2 cellular contexts compared by ENCODE assay signal in the genomic region with DNA sequence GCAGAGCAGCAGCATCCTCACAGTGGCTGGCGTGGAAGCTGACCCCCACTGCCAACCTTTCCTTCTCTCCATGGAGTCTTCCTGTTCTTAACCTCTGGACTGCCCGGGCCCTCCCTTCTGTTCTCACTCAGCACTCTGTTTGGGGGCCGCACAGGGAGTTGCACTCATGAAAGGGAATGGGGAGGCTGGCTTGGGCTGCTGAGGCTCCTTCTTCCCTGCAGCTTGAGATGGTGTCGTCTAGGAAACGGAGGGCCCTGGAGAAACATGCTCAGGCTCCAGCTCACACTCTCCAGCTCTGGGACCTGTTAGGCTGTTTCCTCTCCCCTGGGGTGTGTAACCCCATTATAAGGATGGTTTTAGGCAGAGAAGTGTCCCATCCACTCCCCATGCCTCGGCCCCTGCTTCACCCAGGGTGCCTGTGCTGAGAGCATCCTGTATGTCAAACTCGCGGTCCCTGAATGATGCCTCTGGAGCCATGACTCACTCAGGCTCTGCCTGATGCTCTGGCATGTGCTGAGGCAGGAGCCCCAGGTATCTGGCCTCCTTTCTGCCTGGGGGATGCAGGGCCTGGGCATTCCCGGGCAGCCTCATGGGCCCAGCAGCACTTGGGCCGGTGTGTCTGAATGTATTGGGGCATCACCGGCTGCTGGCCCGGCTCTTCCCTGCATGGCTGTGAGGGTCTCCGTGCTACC.
TF ChIP-seq lines count a peak whose summit lies in the region.

No MANE protein-coding gene starts in this region.

TF ChIP-seq in SK-N-SH treated with all-trans-retinoic acid at 6 μM for 48 hours, 23 proteins besides CTCF, POLR2A, EP300 and RAD21 (continued from another document):
- TF ChIP-seq PPARA (CRISPR knock-in tag; IDR thresholded peaks at IDR 0.05; ENCODE audit: borderline replicate concordance) (no peak), GLIS3 (CRISPR knock-in tag; IDR thresholded peaks at IDR 0.05) (no peak), ZFP30 (CRISPR knock-in tag; IDR thresholded peaks at IDR 0.05) (no peak), TOX (CRISPR knock-in tag; IDR thresholded peaks at IDR 0.05; ENCODE audit: borderline replicate concordance) (no peak), RARB (CRISPR knock-in tag; IDR thresholded peaks at IDR 0.05) (no peak), OSR1 (CRISPR knock-in tag; IDR thresholded peaks at IDR 0.05) (no peak), ESRRG (CRISPR knock-in tag; IDR thresholded peaks at IDR 0.05) (no peak), SNAI2 (CRISPR knock-in tag; IDR thresholded peaks at IDR 0.05) (no peak), ZC3H10 (CRISPR knock-in tag; IDR thresholded peaks at IDR 0.05) (no peak), TCF4 (CRISPR knock-in tag; IDR thresholded peaks at IDR 0.05; ENCODE audit: borderline replicate concordance) (no peak), ZNF565 (CRISPR knock-in tag; conservative IDR thresholded peaks at IDR 0.05; ENCODE audit: low read depth) (no peak), ISL1 (CRISPR knock-in tag; IDR thresholded peaks at IDR 0.05) (no peak)
- TF ChIP-seq, protein P1, sequence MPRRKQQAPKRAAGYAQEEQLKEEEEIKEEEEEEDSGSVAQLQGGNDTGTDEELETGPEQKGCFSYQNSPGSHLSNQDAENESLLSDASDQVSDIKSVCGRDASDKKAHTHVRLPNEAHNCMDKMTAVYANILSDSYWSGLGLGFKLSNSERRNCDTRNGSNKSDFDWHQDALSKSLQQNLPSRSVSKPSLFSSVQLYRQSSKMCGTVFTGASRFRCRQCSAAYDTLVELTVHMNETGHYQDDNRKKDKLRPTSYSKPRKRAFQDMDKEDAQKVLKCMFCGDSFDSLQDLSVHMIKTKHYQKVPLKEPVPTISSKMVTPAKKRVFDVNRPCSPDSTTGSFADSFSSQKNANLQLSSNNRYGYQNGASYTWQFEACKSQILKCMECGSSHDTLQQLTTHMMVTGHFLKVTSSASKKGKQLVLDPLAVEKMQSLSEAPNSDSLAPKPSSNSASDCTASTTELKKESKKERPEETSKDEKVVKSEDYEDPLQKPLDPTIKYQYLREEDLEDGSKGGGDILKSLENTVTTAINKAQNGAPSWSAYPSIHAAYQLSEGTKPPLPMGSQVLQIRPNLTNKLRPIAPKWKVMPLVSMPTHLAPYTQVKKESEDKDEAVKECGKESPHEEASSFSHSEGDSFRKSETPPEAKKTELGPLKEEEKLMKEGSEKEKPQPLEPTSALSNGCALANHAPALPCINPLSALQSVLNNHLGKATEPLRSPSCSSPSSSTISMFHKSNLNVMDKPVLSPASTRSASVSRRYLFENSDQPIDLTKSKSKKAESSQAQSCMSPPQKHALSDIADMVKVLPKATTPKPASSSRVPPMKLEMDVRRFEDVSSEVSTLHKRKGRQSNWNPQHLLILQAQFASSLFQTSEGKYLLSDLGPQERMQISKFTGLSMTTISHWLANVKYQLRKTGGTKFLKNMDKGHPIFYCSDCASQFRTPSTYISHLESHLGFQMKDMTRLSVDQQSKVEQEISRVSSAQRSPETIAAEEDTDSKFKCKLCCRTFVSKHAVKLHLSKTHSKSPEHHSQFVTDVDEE (CRISPR knock-in tag; IDR thresholded peaks at IDR 0.05): no peak

TF ChIP-seq in SK-N-SH, 30 proteins besides CTCF, POLR2A, EP300 and RAD21 (continued from another document):
- TF ChIP-seq, protein P2, sequence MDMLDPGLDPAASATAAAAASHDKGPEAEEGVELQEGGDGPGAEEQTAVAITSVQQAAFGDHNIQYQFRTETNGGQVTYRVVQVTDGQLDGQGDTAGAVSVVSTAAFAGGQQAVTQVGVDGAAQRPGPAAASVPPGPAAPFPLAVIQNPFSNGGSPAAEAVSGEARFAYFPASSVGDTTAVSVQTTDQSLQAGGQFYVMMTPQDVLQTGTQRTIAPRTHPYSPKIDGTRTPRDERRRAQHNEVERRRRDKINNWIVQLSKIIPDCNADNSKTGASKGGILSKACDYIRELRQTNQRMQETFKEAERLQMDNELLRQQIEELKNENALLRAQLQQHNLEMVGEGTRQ (IDR thresholded peaks at IDR 0.05; ENCODE audit: borderline replicate concordance, low read depth, low read length): no peak
- no peak for TF ChIP-seq TAF1 (IDR thresholded peaks at IDR 0.05; ENCODE audit: borderline replicate concordance, low read depth, low read length)
- no peak for TF ChIP-seq MXI1 (IDR thresholded peaks at IDR 0.05; ENCODE audit: low read depth, low read length)
- TF ChIP-seq, protein P3, sequence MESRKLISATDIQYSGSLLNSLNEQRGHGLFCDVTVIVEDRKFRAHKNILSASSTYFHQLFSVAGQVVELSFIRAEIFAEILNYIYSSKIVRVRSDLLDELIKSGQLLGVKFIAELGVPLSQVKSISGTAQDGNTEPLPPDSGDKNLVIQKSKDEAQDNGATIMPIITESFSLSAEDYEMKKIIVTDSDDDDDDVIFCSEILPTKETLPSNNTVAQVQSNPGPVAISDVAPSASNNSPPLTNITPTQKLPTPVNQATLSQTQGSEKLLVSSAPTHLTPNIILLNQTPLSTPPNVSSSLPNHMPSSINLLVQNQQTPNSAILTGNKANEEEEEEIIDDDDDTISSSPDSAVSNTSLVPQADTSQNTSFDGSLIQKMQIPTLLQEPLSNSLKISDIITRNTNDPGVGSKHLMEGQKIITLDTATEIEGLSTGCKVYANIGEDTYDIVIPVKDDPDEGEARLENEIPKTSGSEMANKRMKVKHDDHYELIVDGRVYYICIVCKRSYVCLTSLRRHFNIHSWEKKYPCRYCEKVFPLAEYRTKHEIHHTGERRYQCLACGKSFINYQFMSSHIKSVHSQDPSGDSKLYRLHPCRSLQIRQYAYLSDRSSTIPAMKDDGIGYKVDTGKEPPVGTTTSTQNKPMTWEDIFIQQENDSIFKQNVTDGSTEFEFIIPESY (IDR thresholded peaks at IDR 0.05; ENCODE audit: borderline replicate concordance, low read depth): no peak
- no peak for TF ChIP-seq RXRA (IDR thresholded peaks at IDR 0.05; ENCODE audit: borderline replicate concordance, low read depth)
- no peak for TF ChIP-seq EZH2phosphoT487 (IDR thresholded peaks at IDR 0.05; ENCODE audit: borderline replicate concordance, low read depth)
- no peak for TF ChIP-seq TCF12 (IDR thresholded peaks at IDR 0.05)
- no peak for TF ChIP-seq SMC3 (IDR thresholded peaks at IDR 0.05; ENCODE audit: low read depth, low read length)
- TF ChIP-seq ELF1 (IDR thresholded peaks at IDR 0.05): no peak
